Comparison of ENCODE assay signal across 8 cellular contexts in the genomic region with DNA sequence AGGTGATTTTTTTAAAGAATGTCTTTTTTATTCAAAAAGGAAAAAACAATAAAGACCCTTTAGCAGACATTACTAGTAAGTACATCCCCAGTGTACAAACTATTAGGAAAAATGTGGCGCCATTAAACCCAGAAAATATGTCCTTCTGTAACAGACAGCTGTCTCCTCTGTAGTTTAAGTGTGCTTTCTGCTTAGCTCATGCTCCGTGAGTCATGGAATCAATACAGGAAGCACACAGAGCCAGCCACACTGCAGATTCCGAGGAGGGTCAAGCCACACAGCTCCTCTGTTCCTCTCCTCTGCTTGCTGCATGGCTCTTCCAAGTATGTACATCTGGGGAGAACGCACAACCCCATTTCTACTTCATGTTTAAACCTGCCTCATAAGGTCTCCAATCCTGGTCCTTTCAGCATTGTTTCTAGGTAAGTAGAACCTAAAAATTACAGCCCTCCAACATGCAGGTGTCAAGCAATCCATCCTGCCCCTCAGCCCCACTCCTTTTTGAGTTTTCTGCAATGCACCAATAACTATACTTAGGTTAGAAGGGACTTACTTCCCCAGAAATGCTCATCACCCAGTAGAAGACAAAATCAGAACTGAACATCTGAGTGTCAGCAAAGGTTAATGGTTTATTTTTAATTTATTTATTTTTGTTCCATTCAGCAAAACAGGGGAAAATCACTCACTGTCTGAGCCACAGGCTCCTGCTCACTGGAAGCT. TPM values are rescaled to one million over a fixed set of nuclear protein-coding genes. Genes with fewer than 3 reads are reported as not detected.
DNase-seq lines count a peak whose midpoint lies in the region; ATAC-seq and TF ChIP-seq lines count a peak whose summit lies in the region.

No MANE protein-coding gene starts in this region.

- no peak for TF ChIP-seq POLR2A in prostate gland (IDR thresholded peaks at IDR 0.05)

- intact Hi-C loops in activated T-helper 1 cell treated with anti-CD3 and anti-CD28 coated beads, Interleukin-12 subunit alpha, Interleukin-12 subunit beta, Interleukin-2, Interleukin-4 antibody, amounts not matched to agents 30 ng/mL and 10 ng/mL and 1 ng/mL, durations not matched to agents 14 hours and 24 hours and 36 hours (cut with micrococcal nuclease) = loop anchor here (1.0 to 5.0 kb wide), 6 partner anchors 14 to 60 kb away; a partner anchor contains a TSS
- intact Hi-C loops in Right ventricle myocardium superior (cut with DNase I) = loop anchor here (10.0 kb wide), 1 partner anchor 54 kb away; no protein-coding TSS in a partner anchor
- intact Hi-C loops in prostate gland (cut with DNase I) = loop anchor here (5.0 kb wide), 1 partner anchor 46 kb away; no protein-coding TSS in a partner anchor
- intact Hi-C loops in posterior vena cava (cut with DNase I) = no loop called here

- H3K4me1 Mint-ChIP-seq in activated T-helper 1 cell treated with anti-CD3 and anti-CD28 coated beads, Interleukin-12 subunit alpha, Interleukin-12 subunit beta, Interleukin-2, Interleukin-4 antibody, amounts not matched to agents 30 ng/mL and 10 ng/mL and 1 ng/mL, durations not matched to agents 14 hours and 24 hours and 36 hours (ENCODE audit: low read depth) = peaks cover 60% of the 10 kb centered on the region

- H3K36me3 Mint-ChIP-seq in activated T-helper 1 cell treated with anti-CD3 and anti-CD28 coated beads, Interleukin-12 subunit alpha, Interleukin-12 subunit beta, Interleukin-2, Interleukin-4 antibody, amounts not matched to agents 30 ng/mL and 10 ng/mL and 1 ng/mL, durations not matched to agents 14 hours and 24 hours and 36 hours (ENCODE audit: low read depth) = peaks cover 37% of the 10 kb centered on the region

- H3K9me3 ChIP-seq in prostate gland = no peaks in the 10 kb centered on the region

- DNase-seq in activated CD4-positive, CD25-positive, alpha-beta regulatory T cell treated with anti-CD3 and anti-CD28 coated beads, Interleukin-2, amount 50 U/mL, for 72 hours = no peak
- DNase-seq in NCI-H446 treated with DMSO at 0.1 percent for 48 hours (lab: John Stamatoyannopoulos, UW) (peak; percentile 78), Right ventricle myocardium superior (peak; percentile 48), prostate gland (ENCODE audit: low spot score) (peak; percentile 39), H7 (no peak), posterior vena cava (ENCODE audit: low spot score) (no peak)
- peak; percentile 11 for DNase-seq in activated T-helper 1 cell treated with anti-CD3 and anti-CD28 coated beads, Interleukin-12 subunit alpha, Interleukin-12 subunit beta, Interleukin-2, Interleukin-4 antibody, amounts not matched to agents 30 ng/mL and 10 ng/mL and 1 ng/mL, durations not matched to agents 14 hours and 24 hours and 36 hours (ENCODE audit: low spot score)

- 24% methylated on average over 4 of the region's 4 CpGs for WGBS in prostate gland

- peak overlapping the region; percentile 78 for H3K27ac Mint-ChIP-seq in activated T-helper 1 cell treated with anti-CD3 and anti-CD28 coated beads, Interleukin-12 subunit alpha, Interleukin-12 subunit beta, Interleukin-2, Interleukin-4 antibody, amounts not matched to agents 30 ng/mL and 10 ng/mL and 1 ng/mL, durations not matched to agents 14 hours and 24 hours and 36 hours

- ATAC-seq in activated CD4-positive, CD25-positive, alpha-beta regulatory T cell treated with anti-CD3 and anti-CD28 coated beads, Interleukin-2, amount 50 U/mL, for 24 hours = peak; percentile 71 to 85
- peak; percentile 72 for ATAC-seq in Right ventricle myocardium superior (ENCODE audit: poor library complexity)

- peak overlapping the region; percentile 28 to 70 for H3K27ac ChIP-seq in prostate gland

- H3K4me1 ChIP-seq in prostate gland (replicated peaks) = no peaks in the 10 kb centered on the region

- TF ChIP-seq CTCF in prostate gland (IDR thresholded peaks at IDR 0.05) = no peak

- H3K4me3 Mint-ChIP-seq in activated T-helper 1 cell treated with anti-CD3 and anti-CD28 coated beads, Interleukin-12 subunit alpha, Interleukin-12 subunit beta, Interleukin-2, Interleukin-4 antibody, amounts not matched to agents 30 ng/mL and 10 ng/mL and 1 ng/mL, durations not matched to agents 14 hours and 24 hours and 36 hours = peak overlapping the region; percentile 27

- no peaks in the 10 kb centered on the region for H3K27me3 Mint-ChIP-seq in activated T-helper 1 cell treated with anti-CD3 and anti-CD28 coated beads, Interleukin-12 subunit alpha, Interleukin-12 subunit beta, Interleukin-2, Interleukin-4 antibody, amounts not matched to agents 30 ng/mL and 10 ng/mL and 1 ng/mL, durations not matched to agents 14 hours and 24 hours and 36 hours (ENCODE audit: insufficient read depth)

- no peaks in the 10 kb centered on the region for H3K27me3 ChIP-seq in prostate gland (replicated peaks; ENCODE audit: insufficient read depth)
- no peaks in the 10 kb centered on the region for H3K27me3 ChIP-seq in H7 (ENCODE audit: control insufficient read depth, insufficient read depth, low read length)

- no peaks in the 10 kb centered on the region for H3K36me3 ChIP-seq in prostate gland
- no peaks in the 10 kb centered on the region for H3K36me3 ChIP-seq in H7 (replicated peaks; ENCODE audit: control insufficient read depth, insufficient read depth, low read length)

- peak overlapping the region in 1 of 2 donors; percentile 21 for H3K4me3 ChIP-seq in prostate gland
- no peak overlapping the region for H3K4me3 ChIP-seq in H7 (ENCODE audit: insufficient read depth, low read depth, low read length)

- no peaks in the 10 kb centered on the region for H3K9me3 Mint-ChIP-seq in activated T-helper 1 cell treated with anti-CD3 and anti-CD28 coated beads, Interleukin-12 subunit alpha, Interleukin-12 subunit beta, Interleukin-2, Interleukin-4 antibody, amounts not matched to agents 30 ng/mL and 10 ng/mL and 1 ng/mL, durations not matched to agents 14 hours and 24 hours and 36 hours

RNA-seq across cellular contexts. Expression of a gene that starts 37.5 kb away (rescaled TPM):
- total RNA-seq in activated T-helper 1 cell treated with anti-CD3 and anti-CD28 coated beads, Interleukin-12 subunit alpha, Interleukin-12 subunit beta, Interleukin-2, Interleukin-4 antibody, amounts not matched to agents 30 ng/mL and 10 ng/mL and 1 ng/mL, durations not matched to agents 14 hours and 24 hours and 36 hours = 44.0 and 46.5 TPM in 2 replicates
- total RNA-seq in Right ventricle myocardium superior (28.9 TPM), prostate gland (10 to 100 TPM; 16.0 to 21.5 TPM), posterior vena cava (10 to 100 TPM; 67.4 to 70.3 TPM)
- total RNA-seq in H7 (2014; rRNA removed; shearing (Covaris generic)) = 7.3 and 8.9 TPM in 2 replicates

Comparison
In these comparisons a context has a peak if more than half of its experiments do, and no peak if none do; other contexts are left out.
1. DNase-seq: peak in NCI-H446 treated with DMSO at 0.1 percent for 48 hours (single experiment), activated T-helper 1 cell treated with anti-CD3 and anti-CD28 coated beads, Interleukin-12 subunit alpha, Interleukin-12 subunit beta, Interleukin-2, Interleukin-4 antibody, amounts not matched to agents 30 ng/mL and 10 ng/mL and 1 ng/mL, durations not matched to agents 14 hours and 24 hours and 36 hours (single experiment), Right ventricle myocardium superior (single experiment) and prostate gland (single experiment); none in activated CD4-positive, CD25-positive, alpha-beta regulatory T cell treated with anti-CD3 and anti-CD28 coated beads, Interleukin-2, amount 50 U/mL, for 72 hours (single experiment), H7 (single experiment) and posterior vena cava (single experiment).
2. intact Hi-C loops: an anchor here in activated T-helper 1 cell treated with anti-CD3 and anti-CD28 coated beads, Interleukin-12 subunit alpha, Interleukin-12 subunit beta, Interleukin-2, Interleukin-4 antibody, amounts not matched to agents 30 ng/mL and 10 ng/mL and 1 ng/mL, durations not matched to agents 14 hours and 24 hours and 36 hours (1.0 to 5.0 kb wide), Right ventricle myocardium superior (10.0 kb wide) and prostate gland (5.0 kb wide); none called in posterior vena cava.